ENCODE assay signal across 16 cellular contexts in genomic region chr14:81562818-81563217, GRCh38.
"Had no signal": no experiment of that assay in that cellular context is flagged by ENCODE, and none has a peak within 500 bp of the region (broad histone marks: within the 10 kb centered on the region; RNA-seq: fewer than 3 reads in every experiment).

No MANE protein-coding gene starts in this region.

- H3K4me1 Mint-ChIP-seq: activated CD8-positive, alpha-beta memory T cell treated with anti-CD3 and anti-CD28 coated beads, Interleukin-2, amount 10 ng/mL, durations not matched to agents 7 days and 5 days; activated naive CD4-positive, alpha-beta T cell treated with anti-CD3 and anti-CD28 coated beads, Interleukin-2, amount 10 ng/mL, durations not matched to agents 7 days and 5 days; stimulated activated naive B cell treated with anti-CD40 and anti-IgM and Interleukin-4, amounts not matched to agents 10 μg/mL and 1 μg/mL and 100 μg/mL, for 72 hours had no signal

- DNase-seq: activated CD4-positive, alpha-beta T cell treated with anti-CD3 and anti-CD28 coated beads, Interleukin-2, amount 50 U/mL, for 48 hours; activated CD8-positive, alpha-beta memory T cell treated with anti-CD3 and anti-CD28 coated beads, Interleukin-2, amount 10 ng/mL, durations not matched to agents 7 days and 5 days; activated naive CD4-positive, alpha-beta T cell treated with anti-CD3 and anti-CD28 coated beads, Interleukin-2, amount 10 ng/mL, durations not matched to agents 7 days and 5 days; activated T-cell treated with anti-CD3 and anti-CD28 coated beads, Interleukin-2, amount 50 U/mL, for 24 hours; kidney; posterior cingulate gyrus; retina; stimulated activated CD4-positive, alpha-beta T cell treated with anti-CD3 and anti-CD28 coated beads, Interleukin-15, amount 100 ng/mL, for 24 hours; stimulated activated CD4-positive, alpha-beta T cell treated with anti-CD3 and anti-CD28 coated beads, Interleukin-4, amount 100 ng/mL, for 1 hour; stimulated activated naive B cell treated with anti-CD40 and anti-IgM and Interleukin-4, amounts not matched to agents 10 μg/mL and 1 μg/mL and 100 μg/mL, for 72 hours; T-helper 1 cell; T1000; thyroid gland; uterus had no signal

- H3K36me3 ChIP-seq: cardiac muscle cell, neutrophil, thyroid gland, uterus had no signal

- H3K27ac Mint-ChIP-seq: activated CD8-positive, alpha-beta memory T cell treated with anti-CD3 and anti-CD28 coated beads, Interleukin-2, amount 10 ng/mL, durations not matched to agents 7 days and 5 days; activated naive CD4-positive, alpha-beta T cell treated with anti-CD3 and anti-CD28 coated beads, Interleukin-2, amount 10 ng/mL, durations not matched to agents 7 days and 5 days; activated T-cell treated with anti-CD3 and anti-CD28 coated beads, Interleukin-2, amount 50 U/mL, for 24 hours; stimulated activated naive B cell treated with anti-CD40 and anti-IgM and Interleukin-4, amounts not matched to agents 10 μg/mL and 1 μg/mL and 100 μg/mL, for 72 hours had no signal

- ATAC-seq: activated CD8-positive, alpha-beta memory T cell treated with anti-CD3 and anti-CD28 coated beads, Interleukin-2, amount 10 ng/mL, durations not matched to agents 7 days and 5 days; stimulated activated naive B cell treated with anti-CD40 and anti-IgM and Interleukin-4, amounts not matched to agents 10 μg/mL and 1 μg/mL and 100 μg/mL, for 72 hours had no signal

- H3K9me3 ChIP-seq: thyroid gland, uterus had no signal

- H3K4me1 ChIP-seq: thyroid gland, uterus had no signal

- H3K27ac ChIP-seq: cardiac muscle cell, neutrophil, thyroid gland, uterus had no signal

- H3K36me3 Mint-ChIP-seq: activated naive CD4-positive, alpha-beta T cell treated with anti-CD3 and anti-CD28 coated beads, Interleukin-2, amount 10 ng/mL, durations not matched to agents 7 days and 5 days; stimulated activated naive B cell treated with anti-CD40 and anti-IgM and Interleukin-4, amounts not matched to agents 10 μg/mL and 1 μg/mL and 100 μg/mL, for 72 hours had no signal

- H3K27me3 ChIP-seq: cardiac muscle cell, neutrophil, thyroid gland, uterus had no signal

- H3K9me3 Mint-ChIP-seq: activated naive CD4-positive, alpha-beta T cell treated with anti-CD3 and anti-CD28 coated beads, Interleukin-2, amount 10 ng/mL, durations not matched to agents 7 days and 5 days; activated T-cell treated with anti-CD3 and anti-CD28 coated beads, Interleukin-2, amount 50 U/mL, for 24 hours had no signal

- H3K4me3 ChIP-seq: cardiac muscle cell, thyroid gland, uterus had no signal

- H3K4me3 Mint-ChIP-seq: activated CD8-positive, alpha-beta memory T cell treated with anti-CD3 and anti-CD28 coated beads, Interleukin-2, amount 10 ng/mL, durations not matched to agents 7 days and 5 days; activated naive CD4-positive, alpha-beta T cell treated with anti-CD3 and anti-CD28 coated beads, Interleukin-2, amount 10 ng/mL, durations not matched to agents 7 days and 5 days; activated T-cell treated with anti-CD3 and anti-CD28 coated beads, Interleukin-2, amount 50 U/mL, for 24 hours; stimulated activated naive B cell treated with anti-CD40 and anti-IgM and Interleukin-4, amounts not matched to agents 10 μg/mL and 1 μg/mL and 100 μg/mL, for 72 hours had no signal
